Comparison of ENCODE assay signal across 11 cellular contexts in the genomic region with DNA sequence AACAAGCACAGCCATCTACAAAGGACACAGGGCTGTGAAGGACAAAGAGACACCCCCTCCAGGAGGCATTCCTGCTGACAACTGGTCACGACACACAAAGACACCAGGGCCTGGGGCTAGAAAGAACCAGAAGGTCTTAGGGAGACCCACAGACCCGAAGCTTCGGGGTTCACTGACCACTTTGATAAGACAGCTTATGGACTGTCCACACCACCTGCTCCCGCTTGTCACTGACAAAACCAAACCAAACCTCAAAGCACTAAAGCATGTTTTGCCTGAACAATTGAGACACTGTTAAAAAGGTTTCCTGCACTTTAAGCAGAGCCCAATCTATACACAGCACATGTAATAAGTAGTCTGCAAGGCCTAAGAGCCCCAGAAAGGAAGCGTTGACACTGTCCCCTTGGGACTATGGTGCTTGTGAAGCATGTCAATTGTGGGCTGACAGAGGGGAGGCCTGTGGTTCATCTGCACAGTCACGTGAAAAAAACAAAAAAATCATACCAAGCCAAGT.
A peak's percentile ranks its signal among the peaks of the same experiment; 100 is the strongest.
DNase-seq lines count a peak whose midpoint lies in the region; ATAC-seq and TF ChIP-seq lines count a peak whose summit lies in the region.
"Had no signal": no experiment of that assay in that cellular context is flagged by ENCODE, and none has a peak within 500 bp of the region (broad histone marks: within the 10 kb centered on the region; RNA-seq: fewer than 3 reads in every experiment).

No MANE protein-coding gene starts in this region.

- CTCF ChIA-PET in activated CD8-positive, alpha-beta T cell treated with anti-CD3 and anti-CD28 coated beads for 36 hours (lab: Charles Lee), result interaction anchor here (0.6 kb wide), 1 partner anchor 515 kb away, joined by 3 read pairs; no protein-coding TSS in a partner anchor

- no peak overlapping the region for H3K4me3 Mint-ChIP-seq in endodermal cell
- H3K4me3 Mint-ChIP-seq in activated CD8-positive, alpha-beta T cell treated with anti-CD3 and anti-CD28 coated beads for 36 hours, result no peak overlapping the region
- H3K4me3 Mint-ChIP-seq: T-helper 1 cell treated with Interleukin-12 subunit alpha and Interleukin-12 subunit beta and Interleukin-4 antibody, amounts not matched to agents 30 μg/mL and 1 μg/mL, for 36 hours had no signal

- DNase-seq in endodermal cell, result peak; percentile 73
- DNase-seq in activated CD4-positive, alpha-beta T cell treated with anti-CD3 and anti-CD28 coated beads, Interleukin-2, amount 50 U/mL, for 1 hour, result no peak
- no peak for DNase-seq in activated CD8-positive, alpha-beta T cell treated with anti-CD3 and anti-CD28 coated beads for 36 hours
- no peak for DNase-seq in SIG-M5 (lab: John Stamatoyannopoulos, UW)
- DNase-seq in suprapubic skin (ENCODE audit: low spot score in 2 of 2), result no peak
- DNase-seq: Kasumi-1, thyroid gland had no signal

- H3K36me3 ChIP-seq in endodermal cell (ENCODE audit: control insufficient read depth, insufficient read depth, low read length) (peaks cover 12% of the 10 kb centered on the region), suprapubic skin (peaks cover 16% of the 10 kb centered on the region)
- H3K36me3 ChIP-seq: thyroid gland had no signal

- H3K27me3 ChIP-seq in endodermal cell (ENCODE audit: control insufficient read depth, insufficient read depth, low read length, poor library complexity, severe bottlenecking) (no peaks in the 10 kb centered on the region), suprapubic skin (no peaks in the 10 kb centered on the region)
- H3K27me3 ChIP-seq: thyroid gland had no signal

- H3K9me3 ChIP-seq in endodermal cell (ENCODE audit: control insufficient read depth, low read length), result no peaks in the 10 kb centered on the region
- no peaks in the 10 kb centered on the region for H3K9me3 ChIP-seq in suprapubic skin
- H3K9me3 ChIP-seq: thyroid gland had no signal

- H3K36me3 Mint-ChIP-seq in endodermal cell (ENCODE audit: low read depth), result peaks cover 12% of the 10 kb centered on the region
- peaks cover 2% of the 10 kb centered on the region for H3K36me3 Mint-ChIP-seq in activated CD8-positive, alpha-beta T cell treated with anti-CD3 and anti-CD28 coated beads for 36 hours (ENCODE audit: low read depth)

- TF ChIP-seq CTCF in endodermal cell (conservative IDR thresholded peaks at IDR 0.05) (no peak), suprapubic skin (IDR thresholded peaks at IDR 0.05) (no peak)
- TF ChIP-seq CTCF in activated CD8-positive, alpha-beta T cell treated with anti-CD3 and anti-CD28 coated beads for 36 hours (IDR thresholded peaks at IDR 0.05), result no peak

- no peak for TF ChIP-seq EP300 in suprapubic skin (IDR thresholded peaks at IDR 0.05)

- no peak for TF ChIP-seq POLR2A in GM18505 (IDR thresholded peaks at IDR 0.05; ENCODE audit: borderline replicate concordance, extremely low read depth, insufficient read depth, insufficient read length)
- TF ChIP-seq POLR2A in suprapubic skin (IDR thresholded peaks at IDR 0.05), result no peak

- ATAC-seq in GM18505 (IDR thresholded peaks at IDR 0.05; ENCODE audit: unreplicated experiment) (peak; percentile 94), GM21390 (IDR thresholded peaks at IDR 0.05; ENCODE audit: unreplicated experiment) (peak; percentile 93), HG03354 (IDR thresholded peaks at IDR 0.05; ENCODE audit: poor library complexity, severe bottlenecking, unreplicated experiment) (peak; percentile 96)
- ATAC-seq in activated CD8-positive, alpha-beta T cell treated with anti-CD3 and anti-CD28 coated beads for 36 hours, result no peak

- peaks cover 22% of the 10 kb centered on the region for H3K4me1 Mint-ChIP-seq in endodermal cell
- no peaks in the 10 kb centered on the region for H3K4me1 Mint-ChIP-seq in activated CD8-positive, alpha-beta T cell treated with anti-CD3 and anti-CD28 coated beads for 36 hours (ENCODE audit: low read depth)

- H3K9ac ChIP-seq in endodermal cell (ENCODE audit: extremely low read depth, low read length, poor library complexity, severe bottlenecking), result no peak overlapping the region

- H3K9me3 Mint-ChIP-seq in endodermal cell, result peaks cover 3% of the 10 kb centered on the region
- H3K9me3 Mint-ChIP-seq in activated CD8-positive, alpha-beta T cell treated with anti-CD3 and anti-CD28 coated beads for 36 hours, result no peaks in the 10 kb centered on the region
- H3K9me3 Mint-ChIP-seq: T-helper 1 cell treated with Interleukin-12 subunit alpha and Interleukin-12 subunit beta and Interleukin-4 antibody, amounts not matched to agents 30 μg/mL and 1 μg/mL, for 36 hours had no signal

- no peaks in the 10 kb centered on the region for H3K27me3 Mint-ChIP-seq in endodermal cell (ENCODE audit: insufficient read depth)
- H3K27me3 Mint-ChIP-seq in activated CD8-positive, alpha-beta T cell treated with anti-CD3 and anti-CD28 coated beads for 36 hours, result no peaks in the 10 kb centered on the region

- H3K27ac Mint-ChIP-seq in endodermal cell, result peak overlapping the region; percentile 74
- H3K27ac Mint-ChIP-seq in activated CD8-positive, alpha-beta T cell treated with anti-CD3 and anti-CD28 coated beads for 36 hours, result no peak overlapping the region
- H3K27ac Mint-ChIP-seq: T-helper 1 cell treated with Interleukin-12 subunit alpha and Interleukin-12 subunit beta and Interleukin-4 antibody, amounts not matched to agents 30 μg/mL and 1 μg/mL, for 36 hours had no signal

- 73 to 82% methylated on average over 4 to 6 of the region's 6 CpGs for WGBS in endodermal cell (ENCODE audit: insufficient coverage in 1 of 2, insufficient read length in 1 of 2), 2 experiments
- 87% methylated on average over 6 of the region's 6 CpGs for WGBS in suprapubic skin

- POLR2A ChIA-PET in activated CD8-positive, alpha-beta T cell treated with anti-CD3 and anti-CD28 coated beads for 36 hours (lab: Charles Lee), result no interaction called here

- peak overlapping the region; percentile 59 for H3K27ac ChIP-seq in endodermal cell (ENCODE audit: low read depth, low read length)
- no peak overlapping the region for H3K27ac ChIP-seq in suprapubic skin
- H3K27ac ChIP-seq: thyroid gland had no signal

- H3K4me1 ChIP-seq in endodermal cell (ENCODE audit: control insufficient read depth, insufficient read depth, low read length) (peaks cover 16% of the 10 kb centered on the region), suprapubic skin (peaks cover 9% of the 10 kb centered on the region)

- no peak overlapping the region for H3K4me3 ChIP-seq in endodermal cell (ENCODE audit: low read length)
- no peak overlapping the region for H3K4me3 ChIP-seq in suprapubic skin
- H3K4me3 ChIP-seq: thyroid gland had no signal

- intact Hi-C loops in activated CD8-positive, alpha-beta T cell treated with anti-CD3 and anti-CD28 coated beads for 36 hours (cut with micrococcal nuclease), result no loop called here
